9 cellular contexts compared by ENCODE assay signal in the genomic region with DNA sequence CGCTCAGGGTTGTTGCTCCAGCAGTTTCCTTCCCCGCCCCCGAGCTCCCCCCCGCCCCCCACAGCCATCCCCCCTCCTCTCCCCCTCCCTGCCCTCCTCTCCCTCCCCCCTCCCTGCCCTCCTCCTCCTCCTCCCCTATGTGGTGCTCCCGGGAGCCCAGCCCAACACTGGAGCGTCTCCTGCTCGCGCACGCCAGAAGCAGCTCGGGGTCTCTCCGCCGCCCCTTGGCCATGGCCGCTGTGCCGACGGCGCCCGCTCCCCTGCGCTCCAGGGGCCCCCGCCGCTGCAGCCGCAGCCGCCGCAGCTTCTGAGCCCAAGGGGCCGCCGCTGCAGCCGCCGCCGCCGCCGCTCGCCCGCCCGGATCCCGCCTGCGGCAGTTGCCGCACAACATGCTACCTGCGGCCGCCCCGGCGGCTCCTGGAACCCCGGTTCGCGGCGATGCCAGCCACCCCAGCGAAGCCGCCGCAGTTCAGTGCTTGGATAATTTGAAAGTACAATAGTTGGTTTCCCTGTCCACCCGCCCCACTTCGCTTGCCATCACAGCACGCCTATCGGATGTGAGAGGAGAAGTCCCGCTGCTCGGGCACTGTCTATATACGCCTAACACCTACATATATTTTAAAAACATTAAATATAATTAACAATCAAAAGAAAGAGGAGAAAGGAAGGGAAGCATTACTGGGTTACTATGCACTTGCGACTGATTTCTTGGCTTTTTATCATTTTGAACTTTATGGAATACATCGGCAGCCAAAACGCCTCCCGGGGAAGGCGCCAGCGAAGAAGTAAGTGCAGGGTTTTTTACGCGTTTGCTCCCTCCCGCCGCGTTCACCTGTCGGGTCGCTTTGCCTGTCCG. TPM values are rescaled to one million over a fixed set of nuclear protein-coding genes. Genes with fewer than 3 reads are reported as not detected.
DNase-seq lines count a peak whose midpoint lies in the region; ATAC-seq lines count a peak whose summit lies in the region.
"Had no signal": no experiment of that assay in that cellular context is flagged by ENCODE, and none has a peak within 500 bp of the region (broad histone marks: within the 10 kb centered on the region; RNA-seq: fewer than 3 reads in every experiment).

A gene with protein sequence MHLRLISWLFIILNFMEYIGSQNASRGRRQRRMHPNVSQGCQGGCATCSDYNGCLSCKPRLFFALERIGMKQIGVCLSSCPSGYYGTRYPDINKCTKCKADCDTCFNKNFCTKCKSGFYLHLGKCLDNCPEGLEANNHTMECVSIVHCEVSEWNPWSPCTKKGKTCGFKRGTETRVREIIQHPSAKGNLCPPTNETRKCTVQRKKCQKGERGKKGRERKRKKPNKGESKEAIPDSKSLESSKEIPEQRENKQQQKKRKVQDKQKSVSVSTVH (plus strand): TSS at position 167 of the 856 bp plus-strand sequence. CDS start 522 bp downstream, at position 689.

- H2BK120ac ChIP-seq in trophoblast cell (ENCODE audit: insufficient read depth, low read length, poor library complexity), result no peak within 1 kb of the TSS

- peak; percentile 41 for DNase-seq in activated T-cell treated with anti-CD3 and anti-CD28 coated beads, Interleukin-2, amount 50 U/mL, for 24 hours
- DNase-seq in activated T-cell treated with anti-CD3 and anti-CD28 coated beads for 4 hours (no peak), head of caudate nucleus (peak in 29 of 42 donors; percentile 5 to 49 (median 20)), trophoblast cell (peak in 1 of 2 donors; percentile 7), NCI-H510A treated with DMSO at 0.1 percent for 48 hours (lab: John Stamatoyannopoulos, UW) (no peak)
- no peak for DNase-seq in activated CD8-positive, alpha-beta memory T cell treated with anti-CD3 and anti-CD28 coated beads, Interleukin-2, amount 10 ng/mL, durations not matched to agents 7 days and 5 days

- H3K36me3 Mint-ChIP-seq in activated T-cell treated with anti-CD3 and anti-CD28 coated beads, Interleukin-2, amount 50 U/mL, for 24 hours (ENCODE audit: low read depth), result no peaks in the 10 kb centered on the region
- no peaks in the 10 kb centered on the region for H3K36me3 Mint-ChIP-seq in activated CD8-positive, alpha-beta memory T cell treated with anti-CD3 and anti-CD28 coated beads, Interleukin-2, amount 10 ng/mL, durations not matched to agents 7 days and 5 days

- peak within 1 kb of the TSS; percentile 21 for H2AFZ ChIP-seq in trophoblast cell (ENCODE audit: insufficient read depth, low read length, poor library complexity)

- H3K4me2 ChIP-seq in trophoblast cell (ENCODE audit: low read length), result peak within 1 kb of the TSS; percentile 93

- no peak within 1 kb of the TSS for H3K27ac ChIP-seq in trophoblast cell (ENCODE audit: low read depth, low read length)
- H3K27ac ChIP-seq: epithelial cell of prostate had no signal

- no peak within 1 kb of the TSS for H3K14ac ChIP-seq in trophoblast cell (ENCODE audit: low read length)

- peaks cover 44% of the 10 kb centered on the region for H3K27me3 ChIP-seq in trophoblast cell (ENCODE audit: insufficient read depth, low read length)

- no peak within 1 kb of the TSS for H4K12ac ChIP-seq in trophoblast cell (ENCODE audit: low read depth, low read length)

- peaks cover 5 to 11% of the 10 kb centered on the region in 2 experiments for H3K4me1 ChIP-seq in trophoblast cell (ENCODE audit: control insufficient read depth in 1 of 2, insufficient read depth in 2 of 2, low read length in 2 of 2)

- peak within 1 kb of the TSS; percentile 74 for H3K4me3 Mint-ChIP-seq in activated T-cell treated with anti-CD3 and anti-CD28 coated beads, Interleukin-2, amount 50 U/mL, for 24 hours
- H3K4me3 Mint-ChIP-seq in activated CD8-positive, alpha-beta memory T cell treated with anti-CD3 and anti-CD28 coated beads, Interleukin-2, amount 10 ng/mL, durations not matched to agents 7 days and 5 days, result peak within 1 kb of the TSS; percentile 52

- no peak within 1 kb of the TSS for H3K4ac ChIP-seq in trophoblast cell (ENCODE audit: low read depth, low read length)

- no peaks in the 10 kb centered on the region for H3K79me2 ChIP-seq in trophoblast cell (ENCODE audit: control insufficient read depth, insufficient read depth, low read length, poor library complexity)

- H3K27ac Mint-ChIP-seq in activated T-cell treated with anti-CD3 and anti-CD28 coated beads, Interleukin-2, amount 50 U/mL, for 24 hours, result no peak within 1 kb of the TSS
- no peak within 1 kb of the TSS for H3K27ac Mint-ChIP-seq in activated CD8-positive, alpha-beta memory T cell treated with anti-CD3 and anti-CD28 coated beads, Interleukin-2, amount 10 ng/mL, durations not matched to agents 7 days and 5 days

- H3K9ac ChIP-seq in trophoblast cell (ENCODE audit: low read length), result no peak within 1 kb of the TSS

- no peaks in the 10 kb centered on the region for H3K9me3 Mint-ChIP-seq in activated T-cell treated with anti-CD3 and anti-CD28 coated beads, Interleukin-2, amount 50 U/mL, for 24 hours
- H3K9me3 Mint-ChIP-seq in activated CD8-positive, alpha-beta memory T cell treated with anti-CD3 and anti-CD28 coated beads, Interleukin-2, amount 10 ng/mL, durations not matched to agents 7 days and 5 days (ENCODE audit: low read depth), result no peaks in the 10 kb centered on the region

- intact Hi-C loops in head of caudate nucleus (cut with DNase I), result loop anchor here (10.0 kb wide), 1 partner anchor 1124 kb away; no protein-coding TSS in a partner anchor

- H3K9me3 ChIP-seq in trophoblast cell (ENCODE audit: insufficient read depth, low read depth, low read length), result no peaks in the 10 kb centered on the region

- H2AK5ac ChIP-seq in trophoblast cell (ENCODE audit: low read length), result no peak within 1 kb of the TSS

- H2BK5ac ChIP-seq in trophoblast cell (ENCODE audit: low read depth, low read length, poor library complexity), result no peak within 1 kb of the TSS

- H3K18ac ChIP-seq in trophoblast cell (ENCODE audit: low read length), result no peak within 1 kb of the TSS

- no peaks in the 10 kb centered on the region for H3K79me1 ChIP-seq in trophoblast cell (ENCODE audit: low read length)

- peaks cover 81% of the 10 kb centered on the region for H3K27me3 Mint-ChIP-seq in activated T-cell treated with anti-CD3 and anti-CD28 coated beads, Interleukin-2, amount 50 U/mL, for 24 hours
- H3K27me3 Mint-ChIP-seq in activated CD8-positive, alpha-beta memory T cell treated with anti-CD3 and anti-CD28 coated beads, Interleukin-2, amount 10 ng/mL, durations not matched to agents 7 days and 5 days, result peaks cover 81% of the 10 kb centered on the region

- ATAC-seq in HG03442 (IDR thresholded peaks at IDR 0.05; ENCODE audit: unreplicated experiment) (peak; percentile 2), HG03439 (IDR thresholded peaks at IDR 0.05; ENCODE audit: unreplicated experiment) (no peak)
- peak; percentile 45 for ATAC-seq in activated CD8-positive, alpha-beta memory T cell treated with anti-CD3 and anti-CD28 coated beads, Interleukin-2, amount 10 ng/mL, durations not matched to agents 7 days and 5 days

- H3K4me1 Mint-ChIP-seq in activated T-cell treated with anti-CD3 and anti-CD28 coated beads, Interleukin-2, amount 50 U/mL, for 24 hours (ENCODE audit: low read depth), result peaks cover 21% of the 10 kb centered on the region
- H3K4me1 Mint-ChIP-seq in activated CD8-positive, alpha-beta memory T cell treated with anti-CD3 and anti-CD28 coated beads, Interleukin-2, amount 10 ng/mL, durations not matched to agents 7 days and 5 days, result peaks cover 18% of the 10 kb centered on the region

- H3K36me3 ChIP-seq in trophoblast cell (ENCODE audit: control insufficient read depth in 1 of 2, insufficient read depth in 2 of 2, low read length in 2 of 2), result no peaks in the 10 kb centered on the region

- no CpG with 5 or more reads among the region's 68 CpGs for WGBS in trophoblast cell (ENCODE audit: extremely low coverage, insufficient coverage, insufficient read length)

- CTCF ChIA-PET in activated CD8-positive, alpha-beta memory T cell treated with anti-CD3 and anti-CD28 coated beads, Interleukin-2, amount 10 ng/mL, durations not matched to agents 7 days and 5 days (lab: Charles Lee), result no interaction called here

- H3K4me3 ChIP-seq in trophoblast cell (ENCODE audit: low read depth, low read length), result peak within 1 kb of the TSS; percentile 62

- no peak within 1 kb of the TSS for H3K23ac ChIP-seq in trophoblast cell (ENCODE audit: low read length)

- no peak within 1 kb of the TSS for H2BK12ac ChIP-seq in trophoblast cell (ENCODE audit: low read length)

- H4K8ac ChIP-seq in trophoblast cell (ENCODE audit: low read depth, low read length), result no peak within 1 kb of the TSS

- no peak within 1 kb of the TSS for H4K91ac ChIP-seq in trophoblast cell (ENCODE audit: low read depth, low read length)

RNA-seq across cellular contexts. Expression of the gene that starts here (rescaled TPM):
- total RNA-seq in activated CD8-positive, alpha-beta memory T cell treated with anti-CD3 and anti-CD28 coated beads, Interleukin-2, amount 10 ng/mL, durations not matched to agents 7 days and 5 days, result not detected
- polyA plus RNA-seq in trophoblast cell (2013), result 0.14 and 0.21 TPM in 2 replicates

Comparison
In these comparisons a context has a peak if more than half of its experiments do, and no peak if none do; other contexts are left out.
1. DNase-seq: peak in activated T-cell treated with anti-CD3 and anti-CD28 coated beads, Interleukin-2, amount 50 U/mL, for 24 hours (single experiment) and head of caudate nucleus (29 of 42); none in activated T-cell treated with anti-CD3 and anti-CD28 coated beads for 4 hours (single experiment), activated CD8-positive, alpha-beta memory T cell treated with anti-CD3 and anti-CD28 coated beads, Interleukin-2, amount 10 ng/mL, durations not matched to agents 7 days and 5 days (single experiment) and NCI-H510A treated with DMSO at 0.1 percent for 48 hours (single experiment).
2. Peak in ATAC-seq in activated CD8-positive, alpha-beta memory T cell treated with anti-CD3 and anti-CD28 coated beads, Interleukin-2, amount 10 ng/mL, durations not matched to agents 7 days and 5 days; RNA of the gene not detected or under 1 TPM.